In the genomic region with DNA sequence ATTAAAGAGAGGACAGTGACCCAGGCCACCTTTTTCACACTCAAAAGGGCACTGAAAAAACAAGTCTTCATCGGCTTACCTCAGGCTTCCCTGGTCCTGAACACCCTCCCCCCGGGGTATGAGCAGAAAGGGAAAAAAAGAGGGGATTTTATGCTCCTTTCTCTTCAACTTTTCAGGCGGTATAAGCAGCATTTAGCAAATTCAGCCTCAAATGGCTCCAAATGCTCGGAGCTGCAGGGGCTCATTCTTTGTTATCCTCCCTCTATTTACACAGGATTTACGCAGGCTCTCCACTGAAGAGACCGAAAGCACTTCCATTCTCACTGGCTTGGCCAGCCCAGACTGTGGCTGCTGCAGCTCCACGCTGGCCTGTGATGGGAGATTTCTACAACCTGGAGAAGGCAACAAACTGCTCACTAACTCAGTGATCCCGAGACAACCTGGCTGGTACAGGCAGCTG, we compare ENCODE assay signal across 12 cellular contexts. TPM values are rescaled to one million over a fixed set of nuclear protein-coding genes. Genes with fewer than 3 reads are reported as not detected.
DNase-seq lines count a peak whose midpoint lies in the region; ATAC-seq, FAIRE-seq and TF ChIP-seq lines count a peak whose summit lies in the region.
"Had no signal": no experiment of that assay in that cellular context is flagged by ENCODE, and none has a peak within 500 bp of the region (broad histone marks: within the 10 kb centered on the region; RNA-seq: fewer than 3 reads in every experiment).

No MANE protein-coding gene starts in this region.

- H3K4me1 ChIP-seq in IMR-90 (ENCODE audit: control insufficient read depth, insufficient read depth, low read length) = peaks cover 8% of the 10 kb centered on the region
- H3K4me1 ChIP-seq in OCI-LY1 (ENCODE audit: insufficient read depth, low read length, severe bottlenecking) = peaks cover 52% of the 10 kb centered on the region
- H3K4me1 ChIP-seq in iPS DF 6.9 (ENCODE audit: control insufficient read depth, insufficient read depth, low read length) = peaks cover 7% of the 10 kb centered on the region; the same call in 1 of the 2 replicates
- H3K4me1 ChIP-seq in naive thymus-derived CD4-positive, alpha-beta T cell (ENCODE audit: control insufficient read depth in 2 of 2, insufficient read depth in 2 of 2, low read length in 2 of 2) = no peaks in the 10 kb centered on the region
- H3K4me1 ChIP-seq in kidney (ENCODE audit: control insufficient read depth in 1 of 2, insufficient read depth in 1 of 2, low read depth in 1 of 2, low read length in 2 of 2) = peaks cover 0 to 3% of the 10 kb centered on the region in 2 donors
- H3K4me1 ChIP-seq: breast epithelium, vagina had no signal

- H2BK120ac ChIP-seq in IMR-90 (ENCODE audit: low read depth, low read length) = no peak overlapping the region

- H2BK20ac ChIP-seq in IMR-90 (ENCODE audit: low read depth, low read length) = no peak overlapping the region; the same call in 1 of the 2 replicates

- H4K8ac ChIP-seq in IMR-90 (ENCODE audit: low read depth in 2 of 2, low read length in 2 of 2) = peak overlapping the region; percentile 16 to 19; a peak in 1 of 4 replicates

- no peak for TF ChIP-seq POLR2A in IMR-90 (IDR thresholded peaks at IDR 0.05; ENCODE audit: low read depth, low read length)

- 70% methylated on average over 2 of the region's 8 CpGs; no CpG with 5 or more reads in 1 of the 2 experiments for WGBS in IMR-90 (ENCODE audit: extremely low coverage in 2 of 2, insufficient read length in 1 of 2), 2 experiments
- WGBS in iPS DF 6.9 (ENCODE audit: insufficient coverage, insufficient read length) = no CpG with 5 or more reads among the region's 8 CpGs

- no peaks in the 10 kb centered on the region for H3K79me2 ChIP-seq in OCI-LY1 (ENCODE audit: insufficient read depth, low read length)

- no peaks in the 10 kb centered on the region for H3K9me2 ChIP-seq in OCI-LY1 (ENCODE audit: low read depth, low read length)

- H2BK15ac ChIP-seq in IMR-90 (ENCODE audit: low read depth, low read length) = no peak overlapping the region

- H3K4me1 Mint-ChIP-seq in progenitor cell of endocrine pancreas (ENCODE audit: low read depth) = peaks cover 33% of the 10 kb centered on the region
- H3K4me1 Mint-ChIP-seq in naive thymus-derived CD4-positive, alpha-beta T cell = no peaks in the 10 kb centered on the region

- no peak for TF ChIP-seq RAD21 in IMR-90 (IDR thresholded peaks at IDR 0.05; ENCODE audit: low read length)

- H4K5ac ChIP-seq in IMR-90 (ENCODE audit: low read depth, low read length) = no peak overlapping the region

- H2AFZ ChIP-seq in IMR-90 (replicated peaks; ENCODE audit: low read length, poor library complexity) (no peak overlapping the region), OCI-LY1 (ENCODE audit: low read length) (no peak overlapping the region)

- peaks cover 9% of the 10 kb centered on the region for H3K9me1 ChIP-seq in IMR-90 (ENCODE audit: insufficient read depth, low read length)

- ATAC-seq in IMR-90 (ENCODE audit: low read depth) (no peak), GM19463 (IDR thresholded peaks at IDR 0.05; ENCODE audit: unreplicated experiment) (no peak)
- no peak for ATAC-seq in naive thymus-derived CD4-positive, alpha-beta T cell
- ATAC-seq: activated T-cell treated with anti-CD3 and anti-CD28 coated beads, Interleukin-2, amount 50 U/mL, for 4 hours; GM12878 had no signal

- no peak overlapping the region; the same call in 1 of the 2 replicates for H2AK5ac ChIP-seq in IMR-90 (ENCODE audit: low read depth, low read length)

- dilution Hi-C loops in IMR-90 (cut with HindIII; ENCODE audit: low sequenced_read_pairs, unreplicated experiment) = no loop called here

- H3K4ac ChIP-seq in IMR-90 (ENCODE audit: low read depth, low read length) = no peak overlapping the region

- BruUV-seq in IMR-90 (replicated peaks; lab: Mats Ljungman, UMichigan) = no TSS peak

- H3K27me3 ChIP-seq in IMR-90 (ENCODE audit: control insufficient read depth, insufficient read depth, low read length) (no peaks in the 10 kb centered on the region), OCI-LY1 (ENCODE audit: insufficient read depth, low read length) (no peaks in the 10 kb centered on the region), iPS DF 6.9 (ENCODE audit: control insufficient read depth, insufficient read depth, low read length) (no peaks in the 10 kb centered on the region)
- no peaks in the 10 kb centered on the region for H3K27me3 ChIP-seq in naive thymus-derived CD4-positive, alpha-beta T cell (ENCODE audit: control insufficient read depth in 2 of 2, insufficient read depth in 2 of 2, low read length in 2 of 2)
- H3K27me3 ChIP-seq: breast epithelium, vagina had no signal

- 0 out of 2 replicates have a peak, but pooled peaks cover 3% of the 10 kb centered on the region for H3F3A ChIP-seq in OCI-LY1 (ENCODE audit: insufficient read depth, low read length)

- H4K20me1 ChIP-seq in IMR-90 (ENCODE audit: insufficient read depth, low read length) (0 out of 2 replicates have a peak, but pooled peaks cover 4% of the 10 kb centered on the region), OCI-LY1 (ENCODE audit: insufficient read depth, low read length) (no peaks in the 10 kb centered on the region)

- FAIRE-seq in kidney (lab: Jason Lieb, UNC) = no peak
- FAIRE-seq: GM12878 had no signal

- H3K14ac ChIP-seq in IMR-90 (replicated peaks; ENCODE audit: low read depth, low read length) = no peak overlapping the region

- no peak for DNase-seq in IMR-90
- DNase-seq in iPS DF 6.9 (ENCODE audit: low read depth, low spot score) = peak; percentile 41
- DNase-seq in progenitor cell of endocrine pancreas (ENCODE audit: low spot score, unreplicated experiment) = no peak
- no peak for DNase-seq in naive thymus-derived CD4-positive, alpha-beta T cell
- DNase-seq in kidney = no peak
- DNase-seq: activated T-cell treated with anti-CD3 and anti-CD28 coated beads, Interleukin-2, amount 50 U/mL, for 4 hours; midbrain had no signal

- peak overlapping the region; percentile 71 for H3K27ac Mint-ChIP-seq in progenitor cell of endocrine pancreas
- no peak overlapping the region for H3K27ac Mint-ChIP-seq in naive thymus-derived CD4-positive, alpha-beta T cell

- H3K9ac ChIP-seq in IMR-90 (ENCODE audit: low read depth, low read length) = no peak overlapping the region
- peak overlapping the region; percentile 47; the same call in 1 of the 2 replicates for H3K9ac ChIP-seq in OCI-LY1 (ENCODE audit: low read length)
- H3K9ac ChIP-seq in kidney (ENCODE audit: low read length in 2 of 2) = no peak overlapping the region

- H3K4me2 ChIP-seq in IMR-90 (ENCODE audit: low read depth, low read length) (no peak overlapping the region; the same call in 1 of the 2 replicates), OCI-LY1 (ENCODE audit: low read length) (peak overlapping the region; percentile 16; the same call in 1 of the 2 replicates)

- peaks cover 14 to 32% of the 10 kb centered on the region in 2 experiments for H3K79me1 ChIP-seq in IMR-90 (ENCODE audit: low read depth in 1 of 2, low read length in 2 of 2)

- H3K4me3 Mint-ChIP-seq in progenitor cell of endocrine pancreas (ENCODE audit: low read depth) = peak overlapping the region; percentile 50
- H3K4me3 Mint-ChIP-seq in naive thymus-derived CD4-positive, alpha-beta T cell = no peak overlapping the region
- H3K4me3 Mint-ChIP-seq: activated T-cell treated with anti-CD3 and anti-CD28 coated beads, Interleukin-2, amount 50 U/mL, for 4 hours had no signal

- in situ Hi-C loops in IMR-90 (cut with MboI; ENCODE audit: low sequenced_read_pairs) = no loop called here

- TF ChIP-seq CTCF in IMR-90 (conservative IDR thresholded peaks at IDR 0.05; ENCODE audit: low read depth, low read length) (no peak), OCI-LY1 (IDR thresholded peaks at IDR 0.05; ENCODE audit: low read length) (no peak), progenitor cell of endocrine pancreas (IDR thresholded peaks at IDR 0.05; ENCODE audit: unreplicated experiment) (no peak), kidney (IDR thresholded peaks at IDR 0.05; ENCODE audit: borderline replicate concordance, extremely low read depth, insufficient read depth) (no peak)

- H2AK9ac ChIP-seq in IMR-90 (replicated peaks; ENCODE audit: low read depth, low read length, poor library complexity) = no peak overlapping the region

- peaks cover 22% of the 10 kb centered on the region for H3K36me3 Mint-ChIP-seq in progenitor cell of endocrine pancreas (ENCODE audit: insufficient read depth)
- no peaks in the 10 kb centered on the region for H3K36me3 Mint-ChIP-seq in naive thymus-derived CD4-positive, alpha-beta T cell

- CTCF ChIA-PET in IMR-90 (lab: Yijun Ruan, JAX) = interaction anchor here (0.7 kb wide), 1 partner anchor 498 kb away, joined by 3 read pairs; no protein-coding TSS in a partner anchor
- CTCF ChIA-PET in naive thymus-derived CD4-positive, alpha-beta T cell (lab: Charles Lee) = no interaction called here

- H3K4me3 ChIP-seq in IMR-90 (ENCODE audit: insufficient read depth, low read depth, low read length) (no peak overlapping the region), OCI-LY1 (ENCODE audit: low read depth, low read length, poor library complexity, severe bottlenecking) (no peak overlapping the region), iPS DF 6.9 (ENCODE audit: low read length) (no peak overlapping the region; the same call in 1 of the 2 replicates), kidney (ENCODE audit: low read length in 2 of 2) (no peak overlapping the region)
- H3K4me3 ChIP-seq in naive thymus-derived CD4-positive, alpha-beta T cell (ENCODE audit: low read length) = no peak overlapping the region
- H3K4me3 ChIP-seq: breast epithelium, GM12878, vagina had no signal

- H4K91ac ChIP-seq in IMR-90 (ENCODE audit: insufficient read depth, low read depth, low read length) = no peak overlapping the region

- H3K27me3 Mint-ChIP-seq in progenitor cell of endocrine pancreas = no peaks in the 10 kb centered on the region
- H3K27me3 Mint-ChIP-seq in naive thymus-derived CD4-positive, alpha-beta T cell = peaks cover 0 to 14% (median 5%) of the 10 kb centered on the region in 5 donors

- H3K56ac ChIP-seq in IMR-90 (ENCODE audit: extremely low read depth, insufficient read depth, low read length) = no peak overlapping the region

- H3K9me3 ChIP-seq in IMR-90 (ENCODE audit: control insufficient read depth, insufficient read depth, low read length) = no peaks in the 10 kb centered on the region
- H3K9me3 ChIP-seq in OCI-LY1 (ENCODE audit: low read length) = no peaks in the 10 kb centered on the region
- no peaks in the 10 kb centered on the region for H3K9me3 ChIP-seq in iPS DF 6.9 (ENCODE audit: control insufficient read depth, insufficient read depth, low read length)
- H3K9me3 ChIP-seq in naive thymus-derived CD4-positive, alpha-beta T cell (ENCODE audit: control insufficient read depth in 2 of 3, low read length in 3 of 3) = no peaks in the 10 kb centered on the region
- H3K9me3 ChIP-seq in kidney (ENCODE audit: control insufficient read depth in 1 of 2, low read length in 2 of 2) = no peaks in the 10 kb centered on the region
- H3K9me3 ChIP-seq: breast epithelium, vagina had no signal

- H3K36me3 ChIP-seq in IMR-90 (ENCODE audit: control insufficient read depth, insufficient read depth, low read length) (peaks cover 15% of the 10 kb centered on the region; the same call in 1 of the 2 replicates), OCI-LY1 (ENCODE audit: insufficient read depth, low read length) (peaks cover 32% of the 10 kb centered on the region), iPS DF 6.9 (ENCODE audit: control insufficient read depth, insufficient read depth, low read length) (no peaks in the 10 kb centered on the region), kidney (ENCODE audit: control insufficient read depth in 1 of 2, insufficient read depth in 2 of 2, low read length in 2 of 2) (no peaks in the 10 kb centered on the region)
- H3K36me3 ChIP-seq in naive thymus-derived CD4-positive, alpha-beta T cell (ENCODE audit: control insufficient read depth in 2 of 3, insufficient read depth in 3 of 3, low read length in 3 of 3) = no peaks in the 10 kb centered on the region
- H3K36me3 ChIP-seq: breast epithelium, vagina had no signal

- POLR2A ChIA-PET in IMR-90 (lab: Charles Lee; ENCODE audit: unreplicated experiment) = no interaction called here
- POLR2A ChIA-PET in naive thymus-derived CD4-positive, alpha-beta T cell (lab: Charles Lee) = no interaction called here

- intact Hi-C loops in IMR-90 (cut with micrococcal nuclease) (no loop called here), kidney (cut with DNase I) (no loop called here)
- intact Hi-C loops in naive thymus-derived CD4-positive, alpha-beta T cell (cut with micrococcal nuclease) = no loop called here

- no peak overlapping the region for H3K27ac ChIP-seq in IMR-90 (ENCODE audit: insufficient read depth, low read length)
- peak overlapping the region; percentile 83 for H3K27ac ChIP-seq in OCI-LY1 (ENCODE audit: low read depth, low read length, poor library complexity, severe bottlenecking)
- peak overlapping the region; percentile 47 for H3K27ac ChIP-seq in iPS DF 6.9 (ENCODE audit: low read length)
- H3K27ac ChIP-seq in naive thymus-derived CD4-positive, alpha-beta T cell (ENCODE audit: low read depth, low read length) = no peak overlapping the region
- H3K27ac ChIP-seq in kidney (ENCODE audit: low read depth in 2 of 2, low read length in 2 of 2) = no peak overlapping the region
- H3K27ac ChIP-seq: breast epithelium, vagina had no signal

- H3K18ac ChIP-seq in IMR-90 (ENCODE audit: low read depth, low read length) = no peak overlapping the region

- H3K9me3 Mint-ChIP-seq in progenitor cell of endocrine pancreas (ENCODE audit: low read depth) = peaks cover 2% of the 10 kb centered on the region
- H3K9me3 Mint-ChIP-seq in naive thymus-derived CD4-positive, alpha-beta T cell = no peaks in the 10 kb centered on the region
- H3K9me3 Mint-ChIP-seq: activated T-cell treated with anti-CD3 and anti-CD28 coated beads, Interleukin-2, amount 50 U/mL, for 4 hours had no signal

- H2BK5ac ChIP-seq in IMR-90 (ENCODE audit: low read depth, low read length, poor library complexity, severe bottlenecking) = no peak overlapping the region

- H3K23ac ChIP-seq in IMR-90 (ENCODE audit: low read depth, low read length) = 0 out of 2 replicates have a peak overlapping the region, but pooled peaks have one; percentile 45

RNA-seq across cellular contexts. Expression of a gene that starts 54.5 kb away (rescaled TPM):
- total RNA-seq in IMR-90 (2012; rRNA removed) = 50.3 and 71.3 TPM in 2 replicates
- polyA plus RNA-seq in IMR-90 (2012; rRNA removed) = 59.9 and 70.1 TPM in 2 replicates
- 41.7 and 74.2 TPM in 2 replicates for polyA plus RNA-seq in IMR-90 (2012; cell fraction: cytosol; rRNA removed)
- polyA plus RNA-seq in IMR-90 (2012; cell fraction: nucleus; rRNA removed; ENCODE audit: low replicate concordance) = 69.5 and 106 TPM in 2 replicates
- 133 and 143 TPM in 2 replicates for total RNA-seq in progenitor cell of endocrine pancreas
- total RNA-seq in naive thymus-derived CD4-positive, alpha-beta T cell = under 1 TPM in 2 of 5 experiments, not detected in 3; 0.07 to 0.71 TPM
- not detected for polyA plus RNA-seq in naive thymus-derived CD4-positive, alpha-beta T cell
- total RNA-seq in kidney = 50.9 TPM
- 14.7 TPM for polyA plus RNA-seq in kidney (ENCODE audit: insufficient read depth, low read depth, low replicate concordance)

Comparison
In these comparisons a context has a peak if more than half of its experiments do, and no peak if none do; other contexts are left out.
1. H3K27ac ChIP-seq: peak in OCI-LY1 (single experiment) and iPS DF 6.9 (single experiment); none in IMR-90 (single experiment), naive thymus-derived CD4-positive, alpha-beta T cell (single experiment) and kidney (0 of 2).
2. RNA of a gene that starts 54.5 kb away (total RNA-seq): 133 to 143 TPM in progenitor cell of endocrine pancreas, 50.3 to 71.3 TPM in IMR-90 and 50.9 TPM in kidney (single experiment); 0.07 to 0.71 TPM in naive thymus-derived CD4-positive, alpha-beta T cell; every median in the first group is over 10 times any median in the second.